22 cellular contexts compared by ENCODE assay signal in genomic region chr9:114007991-114008666, GRCh38.
DNase-seq lines count a peak whose midpoint lies in the region; ATAC-seq and TF ChIP-seq lines count a peak whose summit lies in the region.
"Had no signal": no experiment of that assay in that cellular context is flagged by ENCODE, and none has a peak within 500 bp of the region (broad histone marks: within the 10 kb centered on the region; RNA-seq: fewer than 3 reads in every experiment).

No MANE protein-coding gene starts in this region.

- H3K4me3 ChIP-seq in right cardiac atrium (ENCODE audit: low read length) (no peak overlapping the region), ovary (no peak overlapping the region), vagina (no peak overlapping the region)
- H3K4me3 ChIP-seq: heart left ventricle, lung, skin epidermis had no signal

- H3K4me1 ChIP-seq in right cardiac atrium (ENCODE audit: control insufficient read depth, insufficient read depth, low read length) (no peaks in the 10 kb centered on the region), ovary (ENCODE audit: insufficient read depth) (peaks cover 2% of the 10 kb centered on the region), vagina (peaks cover 13% of the 10 kb centered on the region)
- H3K4me1 ChIP-seq: parathyroid adenoma had no signal

- intact Hi-C loops in left cardiac atrium (cut with DNase I) (no loop called here), right cardiac atrium (cut with DNase I) (no loop called here), ovary (cut with DNase I) (no loop called here), vagina (cut with DNase I) (no loop called here)

- WGBS in right cardiac atrium: 90% methylated on average over 18 of the region's 18 CpGs
- 82 to 90% (median 83%) methylated on average over 18 of the region's 18 CpGs for whole genome bisulfite sequencing in ovary, 3 donors

- H3K4me3 Mint-ChIP-seq in effector memory CD8-positive, alpha-beta T cell: no peak overlapping the region
- H3K4me3 Mint-ChIP-seq: activated T-helper 17 cell treated with anti-CD3 and anti-CD28 coated beads, Interleukin-2, amount 50 U/mL, for 72 hours; CD8-positive, alpha-beta T cell; T-cell had no signal

- TF ChIP-seq CTCF in ovary (IDR thresholded peaks at IDR 0.05) (no peak), vagina (IDR thresholded peaks at IDR 0.05) (no peak)

- H3K9me3 ChIP-seq in right cardiac atrium (ENCODE audit: control insufficient read depth, low read length) (no peaks in the 10 kb centered on the region), ovary (no peaks in the 10 kb centered on the region), vagina (no peaks in the 10 kb centered on the region)

- H3K4me1 Mint-ChIP-seq in effector memory CD8-positive, alpha-beta T cell (ENCODE audit: low read depth in 2 of 2): no peaks in the 10 kb centered on the region
- H3K4me1 Mint-ChIP-seq: activated T-helper 17 cell treated with anti-CD3 and anti-CD28 coated beads, Interleukin-2, amount 50 U/mL, for 72 hours; T-cell had no signal

- DNase-seq in left cardiac atrium (peak; percentile 12), right cardiac atrium (no peak), ecto neural progenitor cell (ENCODE audit: low spot score) (peak; percentile 18), ovary (peak in 4 of 5 donors; percentile 6 to 28 (median 8)), vagina (ENCODE audit: extremely low spot score in 2 of 2) (peak; percentile 74 to 78), NAMALWA (ENCODE audit: low spot score) (no peak)
- no peak for DNase-seq in effector memory CD8-positive, alpha-beta T cell
- DNase-seq: amniotic stem cell; NCI-H1417 treated with DMSO at 0.1 percent for 48 hours; NCI-H2171 treated with DMSO at 0.1 percent for 48 hours; SHP77; stimulated activated CD4-positive, alpha-beta T cell treated with anti-CD3 and anti-CD28 coated beads, Interleukin-2, amount 100 ng/mL, for 48 hours had no signal

- ATAC-seq in left cardiac atrium: no peak
- ATAC-seq in right cardiac atrium: no peak
- no peak for ATAC-seq in effector memory CD8-positive, alpha-beta T cell (replicated peaks)
- no peak for ATAC-seq in GM21576 (IDR thresholded peaks at IDR 0.05; ENCODE audit: unreplicated experiment)
- ATAC-seq: CD8-positive, alpha-beta T cell; HCT116; heart left ventricle; HepG2; T-cell had no signal

- H3K27me3 Mint-ChIP-seq in effector memory CD8-positive, alpha-beta T cell: no peaks in the 10 kb centered on the region
- H3K27me3 Mint-ChIP-seq: activated T-helper 17 cell treated with anti-CD3 and anti-CD28 coated beads, Interleukin-2, amount 50 U/mL, for 72 hours; T-cell had no signal

- H3K27me3 ChIP-seq in right cardiac atrium (ENCODE audit: control insufficient read depth, insufficient read depth): no peaks in the 10 kb centered on the region
- H3K27me3 ChIP-seq in ovary: no peaks in the 10 kb centered on the region
- H3K27me3 ChIP-seq in vagina: no peaks in the 10 kb centered on the region
- H3K27me3 ChIP-seq: heart left ventricle had no signal

- H3K36me3 ChIP-seq in ovary (no peaks in the 10 kb centered on the region), vagina (peaks cover 0 to 6% of the 10 kb centered on the region in 2 donors)

- peaks cover 5% of the 10 kb centered on the region for H3K36me3 Mint-ChIP-seq in effector memory CD8-positive, alpha-beta T cell (ENCODE audit: insufficient read depth)
- H3K36me3 Mint-ChIP-seq: CD8-positive, alpha-beta T cell; T-cell had no signal

- TF ChIP-seq POLR2A in ovary (IDR thresholded peaks at IDR 0.05) (no peak), vagina (IDR thresholded peaks at IDR 0.05) (no peak)

- H3K27ac Mint-ChIP-seq in effector memory CD8-positive, alpha-beta T cell: no peak overlapping the region
- H3K27ac Mint-ChIP-seq: activated T-helper 17 cell treated with anti-CD3 and anti-CD28 coated beads, Interleukin-2, amount 50 U/mL, for 72 hours; CD8-positive, alpha-beta T cell; T-cell had no signal

- no peak overlapping the region for H3K27ac ChIP-seq in right cardiac atrium (ENCODE audit: low read length)
- H3K27ac ChIP-seq in ovary: no peak overlapping the region
- no peak overlapping the region for H3K27ac ChIP-seq in vagina
- H3K27ac ChIP-seq: heart left ventricle, parathyroid adenoma, skin epidermis had no signal

- H3K9me3 Mint-ChIP-seq in effector memory CD8-positive, alpha-beta T cell: no peaks in the 10 kb centered on the region
- H3K9me3 Mint-ChIP-seq: activated T-helper 17 cell treated with anti-CD3 and anti-CD28 coated beads, Interleukin-2, amount 50 U/mL, for 72 hours; CD8-positive, alpha-beta T cell had no signal

- TF ChIP-seq EP300 in ovary (IDR thresholded peaks at IDR 0.05): no peak

Comparison
In these comparisons a context has a peak if more than half of its experiments do, and no peak if none do; other contexts are left out.
1. DNase-seq: peak in left cardiac atrium (single experiment), ecto neural progenitor cell (single experiment), ovary (4 of 5) and vagina (2 of 2); none in right cardiac atrium (0 of 3), NAMALWA (single experiment) and effector memory CD8-positive, alpha-beta T cell (0 of 3).